28 cellular contexts compared by ENCODE assay signal in the genomic region with DNA sequence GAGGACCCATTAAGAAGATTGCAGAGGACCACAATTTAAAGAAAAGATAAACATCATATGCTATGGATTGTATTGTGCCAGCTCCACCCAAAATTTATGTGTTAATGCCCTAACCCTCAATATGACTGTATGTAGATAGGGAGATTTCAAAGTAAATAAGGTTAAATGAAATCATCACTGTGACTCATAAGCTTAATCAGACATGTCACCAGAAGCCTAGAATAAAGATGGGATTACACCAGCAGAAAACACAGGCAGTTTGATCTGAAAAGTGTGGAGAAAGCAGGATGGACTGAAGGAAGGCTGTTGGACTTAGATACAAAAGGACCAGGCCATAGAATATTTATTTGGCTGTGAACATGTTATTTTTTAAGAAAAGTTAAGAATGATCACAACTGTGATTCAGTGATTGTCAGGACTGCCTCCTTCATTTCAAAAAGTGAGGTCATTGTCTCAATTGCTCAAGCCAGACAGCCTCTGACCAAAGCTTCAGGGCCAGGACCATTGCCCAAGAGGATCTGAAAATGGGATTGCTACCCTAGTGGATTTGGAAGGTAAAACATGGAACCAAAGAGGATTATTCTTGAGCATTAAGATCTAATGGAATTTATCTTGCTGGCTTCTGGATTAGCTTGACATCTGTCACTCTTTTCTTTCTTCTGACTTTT.
A peak's percentile ranks its signal among the peaks of the same experiment; 100 is the strongest.
DNase-seq lines count a peak whose midpoint lies in the region; ATAC-seq and TF ChIP-seq lines count a peak whose summit lies in the region.
"Had no signal": no experiment of that assay in that cellular context is flagged by ENCODE, and none has a peak within 500 bp of the region (broad histone marks: within the 10 kb centered on the region; RNA-seq: fewer than 3 reads in every experiment).

No MANE protein-coding gene starts in this region.

- DNase-seq in SK-N-SH = no peak
- DNase-seq in PC-3 = peak; percentile 29
- peak; percentile 30 for DNase-seq in epithelial cell of esophagus (ENCODE audit: low read depth)
- no peak for DNase-seq in neural progenitor cell (ENCODE audit: low spot score)
- no peak for DNase-seq in Karpas-422
- DNase-seq in AG08395 (ENCODE audit: low spot score) = no peak
- no peak for DNase-seq in middle frontal gyrus (ENCODE audit: extremely low spot score, low spot score)
- DNase-seq: 8988T; activated CD4-positive, alpha-beta T cell treated with anti-CD3 and anti-CD28 coated beads, Interleukin-2, amount 10 ng/mL, durations not matched to agents 24 days and 14 days; activated gamma-delta T cell treated with Interleukin-2 at 50 U/mL for 16 hours; activated naive CD8-positive, alpha-beta T cell treated with anti-CD3 and anti-CD28 coated beads, Interleukin-2, amount 50 U/mL, for 24 hours; activated T-cell treated with anti-CD3 and anti-CD28 coated beads, Interleukin-2, amount 50 U/mL, for 4 hours; body of pancreas; CD4-positive, CD25-positive, alpha-beta regulatory T cell; dorsolateral prefrontal cortex; NCI-H1092; NCI-H1694 treated with DMSO at 0.1 percent for 48 hours; NCI-H2171 treated with DMSO at 0.1 percent for 48 hours; NCI-H510A treated with DMSO at 0.1 percent for 48 hours; stimulated activated naive CD8-positive, alpha-beta T cell treated with anti-CD3 and anti-CD28 coated beads, Interleukin-15, Interleukin-2, amounts not matched to agents 100 U/mL and 50 U/mL, for 24 hours; testis; uterus had no signal

- H3K4me1 Mint-ChIP-seq in neural progenitor cell = peaks cover 2% of the 10 kb centered on the region
- H3K4me1 Mint-ChIP-seq: activated CD4-positive, alpha-beta T cell treated with anti-CD3 and anti-CD28 coated beads, Interleukin-2, amount 10 ng/mL, durations not matched to agents 24 days and 14 days; activated naive CD8-positive, alpha-beta T cell treated with anti-CD3 and anti-CD28 coated beads, Interleukin-2, amount 50 U/mL, for 24 hours; CD4-positive, CD25-positive, alpha-beta regulatory T cell had no signal

- no peak for ATAC-seq in SK-N-SH treated with all-trans-retinoic acid at 6 μM for 48 hours
- ATAC-seq in PC-3 = peak; percentile 54
- ATAC-seq: activated naive CD8-positive, alpha-beta T cell treated with anti-CD3 and anti-CD28 coated beads, Interleukin-2, amount 50 U/mL, for 24 hours; activated T-cell treated with anti-CD3 and anti-CD28 coated beads, Interleukin-2, amount 50 U/mL, for 4 hours; body of pancreas; stimulated activated naive CD8-positive, alpha-beta T cell treated with anti-CD3 and anti-CD28 coated beads, Interleukin-15, Interleukin-2, amounts not matched to agents 100 U/mL and 50 U/mL, for 24 hours had no signal

- BruUV-seq in PC-3 (replicated peaks; lab: Mats Ljungman, UMichigan) = no TSS peak

- H3K9ac ChIP-seq in SK-N-SH (no peak overlapping the region), PC-3 (ENCODE audit: low read length) (no peak overlapping the region), neural progenitor cell (no peak overlapping the region), Karpas-422 (ENCODE audit: low read length) (no peak overlapping the region)

- H3K36me3 Mint-ChIP-seq in neural progenitor cell = no peaks in the 10 kb centered on the region
- H3K36me3 Mint-ChIP-seq: CD4-positive, CD25-positive, alpha-beta regulatory T cell had no signal

- no peaks in the 10 kb centered on the region for H4K20me1 ChIP-seq in SK-N-SH (ENCODE audit: insufficient read depth)
- no peaks in the 10 kb centered on the region for H4K20me1 ChIP-seq in PC-3 (ENCODE audit: low read length)
- no peaks in the 10 kb centered on the region for H4K20me1 ChIP-seq in neural progenitor cell (ENCODE audit: low read depth)
- H4K20me1 ChIP-seq in Karpas-422 (ENCODE audit: insufficient read depth, low read depth, low read length) = no peaks in the 10 kb centered on the region

- H2AFZ ChIP-seq in SK-N-SH (ENCODE audit: low read depth) (no peak overlapping the region), PC-3 (ENCODE audit: low read length) (no peak overlapping the region), neural progenitor cell (replicated peaks) (no peak overlapping the region), Karpas-422 (ENCODE audit: low read length) (no peak overlapping the region)

- no peak overlapping the region for H3K27ac Mint-ChIP-seq in neural progenitor cell
- H3K27ac Mint-ChIP-seq: activated CD4-positive, alpha-beta T cell treated with anti-CD3 and anti-CD28 coated beads, Interleukin-2, amount 10 ng/mL, durations not matched to agents 24 days and 14 days; activated naive CD8-positive, alpha-beta T cell treated with anti-CD3 and anti-CD28 coated beads, Interleukin-2, amount 50 U/mL, for 24 hours; CD4-positive, CD25-positive, alpha-beta regulatory T cell; progenitor cell of endocrine pancreas; T-helper 2 cell treated with Interferon-gamma antibody and Interleukin-4, amounts not matched to agents 5 μg/mL and 100 μg/mL, for 36 hours had no signal

- H3F3A ChIP-seq in SK-N-SH (replicated peaks; ENCODE audit: insufficient read depth) (no peaks in the 10 kb centered on the region), PC-3 (ENCODE audit: low read length, unreplicated experiment) (no peaks in the 10 kb centered on the region), neural progenitor cell (ENCODE audit: low read depth) (no peaks in the 10 kb centered on the region)

- no peak for TF ChIP-seq CTCF in SK-N-SH (IDR thresholded peaks at IDR 0.05)
- TF ChIP-seq CTCF in PC-3 (conservative IDR thresholded peaks at IDR 0.05; ENCODE audit: low read depth, low read length) = no peak
- no peak for TF ChIP-seq CTCF in epithelial cell of esophagus (IDR thresholded peaks at IDR 0.05; ENCODE audit: insufficient read depth, low read depth, low read length, missing control alignments)
- peak; percentile 11 for TF ChIP-seq CTCF in neural progenitor cell (IDR thresholded peaks at IDR 0.05)

- no peaks in the 10 kb centered on the region for H3K27me3 ChIP-seq in SK-N-SH (ENCODE audit: insufficient read depth)
- no peaks in the 10 kb centered on the region for H3K27me3 ChIP-seq in PC-3 (ENCODE audit: low read length)
- H3K27me3 ChIP-seq in neural progenitor cell = no peaks in the 10 kb centered on the region
- no peaks in the 10 kb centered on the region for H3K27me3 ChIP-seq in Karpas-422 (ENCODE audit: low read length)
- H3K27me3 ChIP-seq: body of pancreas, dorsolateral prefrontal cortex, heart left ventricle, neutrophil, testis, uterus had no signal

- H3K27me3 Mint-ChIP-seq in neural progenitor cell (ENCODE audit: insufficient read depth, low read depth) = peaks cover 2% of the 10 kb centered on the region
- H3K27me3 Mint-ChIP-seq: activated CD4-positive, alpha-beta T cell treated with anti-CD3 and anti-CD28 coated beads, Interleukin-2, amount 10 ng/mL, durations not matched to agents 24 days and 14 days; activated naive CD8-positive, alpha-beta T cell treated with anti-CD3 and anti-CD28 coated beads, Interleukin-2, amount 50 U/mL, for 24 hours; CD4-positive, CD25-positive, alpha-beta regulatory T cell; progenitor cell of endocrine pancreas had no signal

- TF ChIP-seq EP300 in SK-N-SH (IDR thresholded peaks at IDR 0.05; ENCODE audit: borderline replicate concordance in 1 of 2, low read depth in 1 of 2, low read length in 1 of 2) = no peak

- 0 out of 2 replicates have a peak, but pooled peaks cover 9% of the 10 kb centered on the region for H3K9me3 ChIP-seq in SK-N-SH
- H3K9me3 ChIP-seq in PC-3 (ENCODE audit: low read length) = no peaks in the 10 kb centered on the region
- no peaks in the 10 kb centered on the region for H3K9me3 ChIP-seq in neural progenitor cell (ENCODE audit: low read depth)
- peaks cover 48% of the 10 kb centered on the region for H3K9me3 ChIP-seq in Karpas-422 (ENCODE audit: low read length)
- H3K9me3 ChIP-seq: heart left ventricle, neutrophil, testis, uterus had no signal

- POLR2A ChIA-PET in SK-N-SH (lab: Yijun Ruan, JAX) = no interaction called here
- POLR2A ChIA-PET in PC-3 (lab: Charles Lee; ENCODE audit: unreplicated experiment) = no interaction called here

- H3K9me2 ChIP-seq in SK-N-SH (no peaks in the 10 kb centered on the region), PC-3 (replicated peaks; ENCODE audit: low read length) (no peaks in the 10 kb centered on the region), Karpas-422 (replicated peaks; ENCODE audit: insufficient read depth, low read length) (no peaks in the 10 kb centered on the region)

- H3K4me2 ChIP-seq in SK-N-SH (no peak overlapping the region), PC-3 (ENCODE audit: low read length) (no peak overlapping the region), neural progenitor cell (no peak overlapping the region), Karpas-422 (ENCODE audit: low read depth, low read length, poor library complexity, severe bottlenecking) (no peak overlapping the region)

- no peak for TF ChIP-seq RAD21 in SK-N-SH (IDR thresholded peaks at IDR 0.05; ENCODE audit: low read length)

- H3K4me1 ChIP-seq in SK-N-SH (ENCODE audit: control insufficient read depth in 1 of 2, insufficient read depth in 2 of 2, low read depth in 1 of 2, low read length in 1 of 2) (no peaks in the 10 kb centered on the region), PC-3 (ENCODE audit: insufficient read depth, low read length) (no peaks in the 10 kb centered on the region), neural progenitor cell (no peaks in the 10 kb centered on the region), Karpas-422 (ENCODE audit: low read length) (no peaks in the 10 kb centered on the region)
- H3K4me1 ChIP-seq: body of pancreas, heart left ventricle, testis, uterus had no signal

- no peaks in the 10 kb centered on the region for H3K9me3 Mint-ChIP-seq in neural progenitor cell

- no peak overlapping the region for H3K27ac ChIP-seq in SK-N-SH (ENCODE audit: low read depth in 2 of 2, low read length in 1 of 2)
- H3K27ac ChIP-seq in PC-3 (ENCODE audit: low read length) = no peak overlapping the region
- H3K27ac ChIP-seq in neural progenitor cell = no peak overlapping the region
- no peak overlapping the region for H3K27ac ChIP-seq in Karpas-422 (ENCODE audit: low read length)
- H3K27ac ChIP-seq: body of pancreas, dorsolateral prefrontal cortex, heart left ventricle, neutrophil, testis, uterus, VCaP had no signal

- intact Hi-C loops in PC-3 (cut with micrococcal nuclease) = no loop called here

- H3K36me3 ChIP-seq in SK-N-SH (replicated peaks in 1 of 2; ENCODE audit: control insufficient read depth in 1 of 2, insufficient read depth in 2 of 2, low read length in 1 of 2) (no peaks in the 10 kb centered on the region), PC-3 (ENCODE audit: low read depth, low read length) (no peaks in the 10 kb centered on the region), neural progenitor cell (no peaks in the 10 kb centered on the region), Karpas-422 (ENCODE audit: insufficient read depth, low read length) (no peaks in the 10 kb centered on the region)
- H3K36me3 ChIP-seq: heart left ventricle, neutrophil, uterus had no signal

- H3K4me3 Mint-ChIP-seq in neural progenitor cell = no peak overlapping the region
- H3K4me3 Mint-ChIP-seq: activated CD4-positive, alpha-beta T cell treated with anti-CD3 and anti-CD28 coated beads, Interleukin-2, amount 10 ng/mL, durations not matched to agents 24 days and 14 days; activated naive CD8-positive, alpha-beta T cell treated with anti-CD3 and anti-CD28 coated beads, Interleukin-2, amount 50 U/mL, for 24 hours; activated T-cell treated with anti-CD3 and anti-CD28 coated beads, Interleukin-2, amount 50 U/mL, for 4 hours; CD4-positive, CD25-positive, alpha-beta regulatory T cell; T-helper 2 cell treated with Interferon-gamma antibody and Interleukin-4, amounts not matched to agents 5 μg/mL and 100 μg/mL, for 36 hours had no signal

- H3K4me3 ChIP-seq in SK-N-SH (ENCODE audit: low read depth in 2 of 2, low read length in 1 of 2) (no peak overlapping the region), PC-3 (ENCODE audit: low read length) (no peak overlapping the region), epithelial cell of esophagus (ENCODE audit: low read length) (no peak overlapping the region), neural progenitor cell (no peak overlapping the region), Karpas-422 (ENCODE audit: low read length) (no peak overlapping the region)
- H3K4me3 ChIP-seq: body of pancreas, dorsolateral prefrontal cortex, heart left ventricle, testis, uterus had no signal

- H3K79me2 ChIP-seq in SK-N-SH (ENCODE audit: insufficient read depth) = no peaks in the 10 kb centered on the region
- H3K79me2 ChIP-seq in PC-3 (ENCODE audit: low read length) = no peaks in the 10 kb centered on the region
- no peaks in the 10 kb centered on the region for H3K79me2 ChIP-seq in neural progenitor cell (ENCODE audit: low read depth)
- no peaks in the 10 kb centered on the region for H3K79me2 ChIP-seq in Karpas-422 (ENCODE audit: low read length)

- CTCF ChIA-PET in SK-N-SH (lab: Yijun Ruan, JAX) (interaction anchor here (0.7 to 1.3 kb wide), 3 partner anchors 21 to 142 kb away, joined by 3 to 4 read pairs (median 3); no protein-coding TSS in a partner anchor), PC-3 (lab: Charles Lee) (no interaction called here)

Comparison
In these comparisons a context has a peak if more than half of its experiments do, and no peak if none do; other contexts are left out.
1. DNase-seq: peak in PC-3 (single experiment) and epithelial cell of esophagus (single experiment); none in SK-N-SH (single experiment), neural progenitor cell (single experiment), Karpas-422 (single experiment), AG08395 (single experiment) and middle frontal gyrus (single experiment).